Comparison of ENCODE assay signal across 8 cellular contexts in the genomic region with DNA sequence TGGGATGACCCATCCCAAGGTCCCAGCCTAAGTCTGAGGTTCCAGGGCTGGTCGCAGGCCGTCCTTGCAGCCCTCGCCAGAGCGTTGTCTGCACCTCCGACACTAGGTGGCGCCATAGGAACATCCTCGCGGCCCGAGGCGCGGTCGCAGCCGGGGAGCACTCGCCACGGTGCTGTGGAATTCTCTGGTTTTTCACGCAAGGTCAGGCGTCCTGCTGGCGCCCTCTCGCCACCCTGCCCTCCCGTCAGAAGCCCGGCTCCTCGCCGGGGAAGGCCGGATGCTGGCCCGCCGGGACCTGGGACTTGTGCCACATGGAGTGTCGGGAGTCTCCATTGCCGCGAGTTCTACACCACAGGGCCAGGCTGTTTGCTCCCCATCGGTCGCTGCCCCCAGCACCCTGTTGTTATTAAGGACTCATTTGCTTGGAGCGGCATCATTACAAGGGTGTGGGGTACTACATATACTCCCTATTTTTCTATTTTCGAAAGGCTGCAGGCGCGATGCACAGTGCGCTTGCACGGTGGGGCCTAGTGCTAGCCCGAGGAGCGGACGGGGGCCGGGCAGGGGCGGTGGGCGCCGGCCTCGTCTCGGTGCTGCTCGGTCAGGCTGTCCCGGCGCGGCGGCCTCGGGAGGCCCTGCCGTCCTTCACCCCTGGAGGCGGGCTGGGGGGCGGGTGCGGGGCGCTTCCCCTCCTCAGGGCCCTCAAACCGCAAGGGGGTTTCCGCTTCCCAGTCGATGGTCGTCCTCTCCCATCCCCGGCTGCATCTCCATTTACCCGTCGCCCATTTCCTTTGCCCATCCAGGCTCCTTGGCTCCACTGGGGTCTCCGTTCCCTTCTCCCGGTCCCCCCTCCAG.
DNase-seq lines count a peak whose midpoint lies in the region; ATAC-seq and TF ChIP-seq lines count a peak whose summit lies in the region.

No MANE protein-coding gene starts in this region.

- RAD21 ChIA-PET in HCT116 (lab: Charles Lee; ENCODE audit: low non-redundant PET in 1 of 2, low total read pairs in 2 of 2, uncharacterized antibody in 2 of 2, unreplicated experiment in 2 of 2) = no interaction called here

- no peak for DNase-seq in GM12864 (ENCODE audit: low read depth)
- DNase-seq in HCT116 (ENCODE audit: low read depth, low spot score) = peak; percentile 35
- DNase-seq in MG63 = peak; percentile 68
- DNase-seq in amniotic stem cell (lab: John Stamatoyannopoulos, UW) = peak; percentile 67
- peak; percentile 82 for DNase-seq in right atrium auricular region (ENCODE audit: low spot score)
- peak; percentile 70 to 84 for DNase-seq in uterus

- no peaks in the 10 kb centered on the region for H3K36me3 Mint-ChIP-seq in T-helper 1 cell treated with Interleukin-12 subunit alpha and Interleukin-12 subunit beta and Interleukin-4 antibody, amounts not matched to agents 30 μg/mL and 1 μg/mL, for 36 hours (ENCODE audit: low read depth)

- peak overlapping the region; percentile 28; the same call in 1 of the 2 replicates for H3K9ac ChIP-seq in HCT116 (ENCODE audit: low read length)
- no peak overlapping the region for H3K9ac ChIP-seq in rectal smooth muscle tissue (ENCODE audit: low read length)

- no peaks in the 10 kb centered on the region for H3K36me3 ChIP-seq in HCT116 (ENCODE audit: control insufficient read depth in 1 of 2, insufficient read depth in 2 of 2, low read length in 2 of 2)
- H3K36me3 ChIP-seq in MG63 = no peaks in the 10 kb centered on the region
- H3K36me3 ChIP-seq in right atrium auricular region = no peaks in the 10 kb centered on the region
- H3K36me3 ChIP-seq in rectal smooth muscle tissue (ENCODE audit: control insufficient read depth, insufficient read depth, low read length) = no peaks in the 10 kb centered on the region
- no peaks in the 10 kb centered on the region for H3K36me3 ChIP-seq in uterus

- CTCF ChIA-PET in HCT116 (lab: Charles Lee) = no interaction called here

- H3K9me2 ChIP-seq in HCT116 (ENCODE audit: insufficient read depth) = no peaks in the 10 kb centered on the region

- no TSS peak for BruUV-seq in HCT116 (replicated peaks; lab: Mats Ljungman, UMichigan)

- TF ChIP-seq CTCF in GM12864 (IDR thresholded peaks at IDR 0.05; ENCODE audit: low read depth, low read length, missing control alignments) = peak; percentile 91
- peak; percentile 64 to 89 (median 85) for TF ChIP-seq CTCF in HCT116 (IDR thresholded peaks at IDR 0.05 in 2 of 3, conservative IDR thresholded peaks at IDR 0.05 in 1 of 3; ENCODE audit: borderline replicate concordance in 1 of 3, insufficient read depth in 1 of 3, low read depth in 2 of 3, low read length in 2 of 3)
- peak; percentile 92 to 97 for TF ChIP-seq CTCF in right atrium auricular region (IDR thresholded peaks at IDR 0.05)
- peak; percentile 83 to 92 (median 88) for TF ChIP-seq CTCF in uterus (IDR thresholded peaks at IDR 0.05)

- H3K27ac ChIP-seq in HCT116 (ENCODE audit: low read depth, low read length) (no peak overlapping the region), right atrium auricular region (peak overlapping the region; percentile 77 to 80), rectal smooth muscle tissue (ENCODE audit: low read depth, low read length) (no peak overlapping the region), uterus (peak overlapping the region; percentile 58 to 60)

- H3K27me3 ChIP-seq in HCT116 (ENCODE audit: insufficient read depth, low read length) = no peaks in the 10 kb centered on the region
- no peaks in the 10 kb centered on the region for H3K27me3 ChIP-seq in MG63
- no peaks in the 10 kb centered on the region for H3K27me3 ChIP-seq in right atrium auricular region
- H3K27me3 ChIP-seq in rectal smooth muscle tissue (ENCODE audit: control insufficient read depth, insufficient read depth, low read length) = no peaks in the 10 kb centered on the region
- no peaks in the 10 kb centered on the region for H3K27me3 ChIP-seq in uterus

- H3K4me1 ChIP-seq in HCT116 (ENCODE audit: control insufficient read depth in 1 of 2, insufficient read depth in 2 of 2, low read length in 2 of 2) (peaks cover 0 to 4% of the 10 kb centered on the region in 2 experiments; a peak in 1 of 4 replicates), right atrium auricular region (peaks cover 0 to 25% of the 10 kb centered on the region in 2 donors), rectal smooth muscle tissue (ENCODE audit: control insufficient read depth, insufficient read depth, low read length) (peaks cover 5% of the 10 kb centered on the region), uterus (no peaks in the 10 kb centered on the region)

- H3K79me2 ChIP-seq in HCT116 (ENCODE audit: insufficient read depth, low read length) = no peaks in the 10 kb centered on the region

- H4K20me1 ChIP-seq in HCT116 (ENCODE audit: insufficient read depth) = no peaks in the 10 kb centered on the region

- TF ChIP-seq POLR2A in HCT116 (IDR thresholded peaks at IDR 0.05; ENCODE audit: borderline replicate concordance, extremely low read depth, insufficient read depth, insufficient read length) (no peak), uterus (IDR thresholded peaks at IDR 0.05) (no peak)

- no peaks in the 10 kb centered on the region for H3K9me3 Mint-ChIP-seq in T-helper 1 cell treated with Interleukin-12 subunit alpha and Interleukin-12 subunit beta and Interleukin-4 antibody, amounts not matched to agents 30 μg/mL and 1 μg/mL, for 36 hours

- peak; percentile 95 for TF ChIP-seq RAD21 in HCT116 (IDR thresholded peaks at IDR 0.05; ENCODE audit: low read depth)

- peak overlapping the region; percentile 59 for H2AFZ ChIP-seq in HCT116 (ENCODE audit: low read depth, low read length, poor library complexity, severe bottlenecking)

- peak overlapping the region; percentile 73 for H3K4me2 ChIP-seq in HCT116 (ENCODE audit: low read length)

- POLR2A ChIA-PET in HCT116 (lab: Charles Lee) = no interaction called here

- peaks cover 39% of the 10 kb centered on the region for H3K27me3 Mint-ChIP-seq in T-helper 1 cell treated with Interleukin-12 subunit alpha and Interleukin-12 subunit beta and Interleukin-4 antibody, amounts not matched to agents 30 μg/mL and 1 μg/mL, for 36 hours (ENCODE audit: low read depth)

- H3K4me1 Mint-ChIP-seq in T-helper 1 cell treated with Interleukin-12 subunit alpha and Interleukin-12 subunit beta and Interleukin-4 antibody, amounts not matched to agents 30 μg/mL and 1 μg/mL, for 36 hours (ENCODE audit: low read depth) = peaks cover 9% of the 10 kb centered on the region

- H3K27ac Mint-ChIP-seq in T-helper 1 cell treated with Interleukin-12 subunit alpha and Interleukin-12 subunit beta and Interleukin-4 antibody, amounts not matched to agents 30 μg/mL and 1 μg/mL, for 36 hours = no peak overlapping the region

- intact Hi-C loops in HCT116 (cut with micrococcal nuclease) = loop anchor here (1.0 to 10.0 kb wide), 5 partner anchors 149 to 1473 kb away; no protein-coding TSS in a partner anchor
- intact Hi-C loops in uterus (cut with DNase I; ENCODE audit: low total_unique reads) = no loop called here

- peak; percentile 99 for ATAC-seq in HCT116

- H3K4me3 Mint-ChIP-seq in T-helper 1 cell treated with Interleukin-12 subunit alpha and Interleukin-12 subunit beta and Interleukin-4 antibody, amounts not matched to agents 30 μg/mL and 1 μg/mL, for 36 hours = peak overlapping the region; percentile 74

- H3K9me3 ChIP-seq in HCT116 (ENCODE audit: control insufficient read depth in 1 of 2, insufficient read depth in 1 of 2, low read depth in 1 of 2, low read length in 2 of 2) (no peaks in the 10 kb centered on the region), MG63 (no peaks in the 10 kb centered on the region), right atrium auricular region (no peaks in the 10 kb centered on the region), uterus (no peaks in the 10 kb centered on the region)

- H3K4me3 ChIP-seq in GM12864 (ENCODE audit: low read depth, low read length) = peak overlapping the region; percentile 49
- H3K4me3 ChIP-seq in HCT116 (replicated peaks in 1 of 2; ENCODE audit: low read depth in 1 of 2, low read length in 2 of 2) = peak overlapping the region; percentile 21 to 39; a peak in 3 of 4 replicates
- peak overlapping the region; percentile 36 for H3K4me3 ChIP-seq in MG63
- H3K4me3 ChIP-seq in right atrium auricular region = peak overlapping the region; percentile 49 to 56
- peak overlapping the region; percentile 70 for H3K4me3 ChIP-seq in rectal smooth muscle tissue (ENCODE audit: low read length)
- peak overlapping the region; percentile 30 to 39 for H3K4me3 ChIP-seq in uterus

TF ChIP-seq in HCT116, 20 proteins besides CTCF, POLR2A, EP300 and RAD21:
- TF ChIP-seq EZH2 (IDR thresholded peaks at IDR 0.05) = no peak
- TF ChIP-seq ZFX (IDR thresholded peaks at IDR 0.05) = peak; percentile 56; the same call in 1 of the 2 replicates

Comparison
In these comparisons a context has a peak if more than half of its experiments do, and no peak if none do; other contexts are left out.
1. H3K27ac ChIP-seq: peak in right atrium auricular region (2 of 2) and uterus (2 of 2); none in HCT116 (single experiment) and rectal smooth muscle tissue (single experiment).
2. Peak in every context shown above with its lines, with median percentiles within 50 percentile points of each other: H3K4me3 ChIP-seq and CTCF ChIP-seq.